Comparison of ENCODE assay signal across 17 cellular contexts in the genomic region with DNA sequence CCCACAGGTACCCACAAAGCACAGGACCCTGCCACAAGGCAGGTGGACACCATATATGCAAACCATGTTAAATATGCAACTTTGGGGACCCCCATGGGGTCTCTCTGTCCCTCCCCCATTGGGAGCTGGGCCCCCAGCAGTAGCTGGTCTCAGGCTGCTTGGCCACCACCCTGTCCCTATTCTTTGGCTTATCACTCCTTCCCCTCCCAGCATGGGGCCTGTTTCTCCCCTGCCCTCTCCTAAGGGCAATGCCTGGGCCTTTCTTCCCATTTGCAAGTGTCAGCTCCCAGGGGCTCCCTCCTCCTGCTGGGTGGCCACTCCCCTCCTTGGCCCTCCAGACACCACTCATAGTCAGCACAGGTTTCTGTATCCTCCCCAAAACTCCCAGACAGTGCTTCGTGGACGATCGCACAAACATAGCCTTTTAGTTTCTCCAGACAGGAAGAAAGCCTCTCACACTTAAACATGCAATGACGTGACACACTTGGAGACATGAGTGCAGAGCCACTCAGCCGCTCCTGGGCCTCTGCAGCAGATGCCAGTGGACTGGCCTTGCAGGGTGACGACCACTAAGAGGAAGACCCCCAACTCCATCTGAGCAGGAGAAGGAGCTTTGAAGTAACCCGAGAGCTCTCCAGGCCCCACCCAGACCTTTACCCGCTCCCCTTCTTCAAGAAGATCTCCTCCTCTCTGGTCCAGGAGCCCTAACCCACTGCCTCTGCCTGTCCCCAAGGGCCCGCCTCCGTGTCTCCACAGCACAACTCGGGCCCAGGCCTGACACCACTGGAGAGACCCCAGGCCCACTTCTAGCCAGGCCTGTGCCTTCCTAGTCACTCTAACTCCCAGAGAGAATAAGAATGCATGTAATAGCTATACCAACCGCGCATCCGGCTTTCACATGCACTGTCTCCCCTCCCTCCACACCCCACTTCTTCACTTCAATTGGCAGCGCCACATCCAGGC. TPM values are rescaled to one million over a fixed set of nuclear protein-coding genes. Genes with fewer than 3 reads are reported as not detected.
A peak's percentile ranks its signal among the peaks of the same experiment; 100 is the strongest.
DNase-seq lines count a peak whose midpoint lies in the region; ATAC-seq and TF ChIP-seq lines count a peak whose summit lies in the region.
"Had no signal": no experiment of that assay in that cellular context is flagged by ENCODE, and none has a peak within 500 bp of the region (broad histone marks: within the 10 kb centered on the region; RNA-seq: fewer than 3 reads in every experiment).

No MANE protein-coding gene starts in this region.

- H3K27ac Mint-ChIP-seq in CD8-positive, alpha-beta T cell = peak overlapping the region; percentile 28
- peak overlapping the region; percentile 58 for H3K27ac Mint-ChIP-seq in endothelial cell (ENCODE audit: unreplicated experiment)
- H3K27ac Mint-ChIP-seq in neural progenitor cell = peak overlapping the region; percentile 90

- H3K4me2 ChIP-seq in BLaER1 (peak overlapping the region; percentile 76), neural progenitor cell (no peak overlapping the region)
- H3K4me2 ChIP-seq: KMS-11 had no signal

- peaks cover 27% of the 10 kb centered on the region for H3K4me1 Mint-ChIP-seq in CD8-positive, alpha-beta T cell (ENCODE audit: low read depth)
- peaks cover 29% of the 10 kb centered on the region for H3K4me1 Mint-ChIP-seq in endothelial cell (ENCODE audit: unreplicated experiment)
- H3K4me1 Mint-ChIP-seq in neural progenitor cell = peaks cover 8% of the 10 kb centered on the region

- H3K27ac ChIP-seq in BLaER1 = no peak overlapping the region
- H3K27ac ChIP-seq in CD8-positive, alpha-beta T cell (ENCODE audit: low read depth, low read length) = no peak overlapping the region
- H3K27ac ChIP-seq in neural progenitor cell = no peak overlapping the region
- H3K27ac ChIP-seq: HL-60, KMS-11 had no signal

- H3K4me3 Mint-ChIP-seq in CD8-positive, alpha-beta T cell = no peak overlapping the region
- H3K4me3 Mint-ChIP-seq in endothelial cell (ENCODE audit: unreplicated experiment) = no peak overlapping the region
- no peak overlapping the region for H3K4me3 Mint-ChIP-seq in neural progenitor cell

- H3K4me3 ChIP-seq in BLaER1 (no peak overlapping the region), neural progenitor cell (no peak overlapping the region)
- no peak overlapping the region for H3K4me3 ChIP-seq in CD8-positive, alpha-beta T cell (ENCODE audit: low read depth, low read length)
- H3K4me3 ChIP-seq: MG63 had no signal

- H3K4me1 ChIP-seq in BLaER1 (peaks cover 62% of the 10 kb centered on the region), neural progenitor cell (peaks cover 14% of the 10 kb centered on the region)
- H3K4me1 ChIP-seq in CD8-positive, alpha-beta T cell (ENCODE audit: insufficient read depth, low read length) = peaks cover 28% of the 10 kb centered on the region

- no peak for DNase-seq in CD8-positive, alpha-beta T cell
- DNase-seq in endothelial cell (ENCODE audit: low spot score) = no peak
- no peak for DNase-seq in neural progenitor cell (ENCODE audit: low spot score)
- DNase-seq in HT-29 (ENCODE audit: low spot score) = no peak
- DNase-seq in stimulated activated CD8-positive, alpha-beta memory T cell treated with anti-CD3 and anti-CD28 coated beads, Interleukin-4, amount 100 ng/mL, for 48 hours = no peak
- DNase-seq in SKM-1 (lab: John Stamatoyannopoulos, UW; ENCODE audit: unreplicated experiment) = no peak
- DNase-seq: BE2C, DMS 273 treated with DMSO at 0.1 percent for 48 hours, MG63, NCI-H1930, NCI-H2171, NCI-H446 treated with DMSO at 0.1 percent for 48 hours, NCI-H82 had no signal

- CTCF ChIA-PET in CD8-positive, alpha-beta T cell (lab: Charles Lee) = interaction anchor here (1.0 to 2.0 kb wide), 2 partner anchors 10 to 65 kb away, joined by 3 to 10 read pairs; no protein-coding TSS in a partner anchor

- H3K27me3 Mint-ChIP-seq in CD8-positive, alpha-beta T cell (ENCODE audit: low read depth) = no peaks in the 10 kb centered on the region
- H3K27me3 Mint-ChIP-seq in endothelial cell (ENCODE audit: unreplicated experiment) (no peaks in the 10 kb centered on the region), neural progenitor cell (ENCODE audit: insufficient read depth, low read depth) (no peaks in the 10 kb centered on the region)

- H3K36me3 Mint-ChIP-seq in CD8-positive, alpha-beta T cell = no peaks in the 10 kb centered on the region
- H3K36me3 Mint-ChIP-seq in endothelial cell (ENCODE audit: low read depth, unreplicated experiment) = peaks cover 4% of the 10 kb centered on the region
- H3K36me3 Mint-ChIP-seq in neural progenitor cell = peaks cover 2% of the 10 kb centered on the region

- H3K27me3 ChIP-seq in BLaER1 = no peaks in the 10 kb centered on the region
- no peaks in the 10 kb centered on the region for H3K27me3 ChIP-seq in CD8-positive, alpha-beta T cell (ENCODE audit: insufficient read depth, low read length)
- no peaks in the 10 kb centered on the region for H3K27me3 ChIP-seq in neural progenitor cell
- H3K27me3 ChIP-seq: BE2C, MG63 had no signal

- no peaks in the 10 kb centered on the region for H3K9me3 ChIP-seq in BLaER1
- no peaks in the 10 kb centered on the region for H3K9me3 ChIP-seq in CD8-positive, alpha-beta T cell (ENCODE audit: low read length)
- H3K9me3 ChIP-seq in neural progenitor cell (ENCODE audit: low read depth) = no peaks in the 10 kb centered on the region
- H3K9me3 ChIP-seq: BE2C, MG63 had no signal

- no peak for ATAC-seq in CD8-positive, alpha-beta T cell

- no peaks in the 10 kb centered on the region for H3K79me2 ChIP-seq in neural progenitor cell (ENCODE audit: low read depth)

- POLR2A ChIA-PET in CD8-positive, alpha-beta T cell (lab: Charles Lee) = no interaction called here

- no peak for TF ChIP-seq CTCF in CD8-positive, alpha-beta T cell (IDR thresholded peaks at IDR 0.05)
- TF ChIP-seq CTCF in endothelial cell (IDR thresholded peaks at IDR 0.05; ENCODE audit: unreplicated experiment) (no peak), neural progenitor cell (IDR thresholded peaks at IDR 0.05) (no peak)

- H4K20me1 ChIP-seq in BLaER1 = no peaks in the 10 kb centered on the region
- H4K20me1 ChIP-seq in neural progenitor cell (ENCODE audit: low read depth) = no peaks in the 10 kb centered on the region

- intact Hi-C loops in CD8-positive, alpha-beta T cell (cut with DNase I, micrococcal nuclease) = no loop called here

- H3F3A ChIP-seq in neural progenitor cell (ENCODE audit: low read depth) = no peaks in the 10 kb centered on the region

- no peak overlapping the region for H3K9ac ChIP-seq in BLaER1
- no peak overlapping the region for H3K9ac ChIP-seq in neural progenitor cell
- H3K9ac ChIP-seq: KMS-11 had no signal

- H3K36me3 ChIP-seq in BLaER1 (0 out of 2 replicates have a peak, but pooled peaks cover 6% of the 10 kb centered on the region), neural progenitor cell (no peaks in the 10 kb centered on the region)
- no peaks in the 10 kb centered on the region for H3K36me3 ChIP-seq in CD8-positive, alpha-beta T cell (ENCODE audit: insufficient read depth, low read length)
- H3K36me3 ChIP-seq: BE2C, MG63 had no signal

- H3K9me3 Mint-ChIP-seq in CD8-positive, alpha-beta T cell = peaks cover 5% of the 10 kb centered on the region
- H3K9me3 Mint-ChIP-seq in endothelial cell (ENCODE audit: unreplicated experiment) (no peaks in the 10 kb centered on the region), neural progenitor cell (peaks cover 10% of the 10 kb centered on the region)

- H2AFZ ChIP-seq in neural progenitor cell (replicated peaks) = no peak overlapping the region

RNA-seq across cellular contexts. Expression of a gene that starts 22.9 kb away (rescaled TPM):
- total RNA-seq in CD8-positive, alpha-beta T cell = 10 to 100 TPM; 31.4 to 34.2 TPM
- total RNA-seq in endothelial cell (ENCODE audit: unreplicated experiment) (3.6 TPM), neural progenitor cell (ENCODE audit: low replicate concordance) (0.77 and 12.8 TPM in 2 replicates)
- 3.1 and 6.4 TPM in 2 replicates for total RNA-seq in HT-29 (2014; rRNA removed; shearing (Covaris generic))

RNA-seq across cellular contexts. Expression of a gene that starts 55.7 kb away (rescaled TPM):
- under 1 TPM; 0.31 to 0.35 TPM for total RNA-seq in CD8-positive, alpha-beta T cell
- 1.5 TPM for total RNA-seq in endothelial cell (ENCODE audit: unreplicated experiment)
- total RNA-seq in neural progenitor cell (ENCODE audit: low replicate concordance) = 0.87 TPM in 1 of 2 replicates, not detected in the other
- 0.74 and 0.83 TPM in 2 replicates for total RNA-seq in HT-29 (2014; rRNA removed; shearing (Covaris generic))
- total RNA-seq: H4 had no signal

Comparison
In these comparisons a context has a peak if more than half of its experiments do, and no peak if none do; other contexts are left out.
1. H3K27ac Mint-ChIP-seq: peak in every context shown above with its lines; median percentile 90 in neural progenitor cell; 58 in endothelial cell; 28 in CD8-positive, alpha-beta T cell.